Comparison of ENCODE assay signal across 16 cellular contexts in genomic region chr1:98919652-98920051, GRCh38.
"Had no signal": no experiment of that assay in that cellular context is flagged by ENCODE, and none has a peak within 500 bp of the region (broad histone marks: within the 10 kb centered on the region; RNA-seq: fewer than 3 reads in every experiment).

No MANE protein-coding gene starts in this region.

- H3K79me2 ChIP-seq: hepatocyte had no signal

- H3K27me3 ChIP-seq: esophagus muscularis mucosa, hepatocyte, neutrophil, right atrium auricular region, suprapubic skin, tibial artery, upper lobe of right lung, vagina had no signal

- H3K9me3 Mint-ChIP-seq: stimulated activated effector memory CD8-positive, alpha-beta T cell treated with anti-CD3 and anti-CD28 coated beads, Interleukin-12 subunit alpha, Interleukin-12 subunit beta, amount 100 ng/mL, for 72 hours had no signal

- H3K36me3 ChIP-seq: esophagus muscularis mucosa, neutrophil, right atrium auricular region, suprapubic skin, tibial artery, upper lobe of right lung, vagina had no signal

- DNase-seq: effector memory CD4-positive, alpha-beta T cell; mesendoderm; naive thymus-derived CD4-positive, alpha-beta T cell; stimulated activated CD4-positive, alpha-beta T cell treated with anti-CD3 and anti-CD28 coated beads, Interleukin-4, amount 100 ng/mL, for 1 hour; stimulated activated CD8-positive, alpha-beta memory T cell treated with anti-CD3 and anti-CD28 coated beads, Interleukin-4, amount 100 ng/mL, for 48 hours; stimulated activated naive CD8-positive, alpha-beta T cell treated with anti-CD3 and anti-CD28 coated beads, Interleukin-15, Interleukin-2, amounts not matched to agents 100 U/mL and 50 U/mL, for 24 hours; tibial artery; upper lobe of right lung had no signal

- H2AFZ ChIP-seq: hepatocyte had no signal

- H3K27ac ChIP-seq: esophagus muscularis mucosa, hepatocyte, neutrophil, right atrium auricular region, suprapubic skin, tibial artery, upper lobe of right lung, vagina had no signal

- H3K4me3 Mint-ChIP-seq: naive thymus-derived CD4-positive, alpha-beta T cell; stimulated activated effector memory CD8-positive, alpha-beta T cell treated with anti-CD3 and anti-CD28 coated beads, Interleukin-12 subunit alpha, Interleukin-12 subunit beta, amount 100 ng/mL, for 72 hours had no signal

- H3K4me2 ChIP-seq: hepatocyte, smooth muscle cell had no signal

- ATAC-seq: naive thymus-derived CD4-positive, alpha-beta T cell; stimulated activated effector memory CD8-positive, alpha-beta T cell treated with anti-CD3 and anti-CD28 coated beads, Interleukin-12 subunit alpha, Interleukin-12 subunit beta, amount 100 ng/mL, for 72 hours; stimulated activated naive CD8-positive, alpha-beta T cell treated with anti-CD3 and anti-CD28 coated beads, Interleukin-15, Interleukin-2, amounts not matched to agents 100 U/mL and 50 U/mL, for 24 hours; upper lobe of right lung had no signal

- H3K4me3 ChIP-seq: esophagus muscularis mucosa, hepatocyte, right atrium auricular region, smooth muscle cell, suprapubic skin, tibial artery, upper lobe of right lung, vagina had no signal

- H3K4me1 ChIP-seq: esophagus muscularis mucosa, right atrium auricular region, suprapubic skin, tibial artery, upper lobe of right lung, vagina had no signal

- H3K36me3 Mint-ChIP-seq: stimulated activated effector memory CD8-positive, alpha-beta T cell treated with anti-CD3 and anti-CD28 coated beads, Interleukin-12 subunit alpha, Interleukin-12 subunit beta, amount 100 ng/mL, for 72 hours had no signal

- H3K9me3 ChIP-seq: esophagus muscularis mucosa, neutrophil, right atrium auricular region, suprapubic skin, tibial artery, upper lobe of right lung, vagina had no signal
